ENCODE assay signal across 1 cellular context in the genomic region with DNA sequence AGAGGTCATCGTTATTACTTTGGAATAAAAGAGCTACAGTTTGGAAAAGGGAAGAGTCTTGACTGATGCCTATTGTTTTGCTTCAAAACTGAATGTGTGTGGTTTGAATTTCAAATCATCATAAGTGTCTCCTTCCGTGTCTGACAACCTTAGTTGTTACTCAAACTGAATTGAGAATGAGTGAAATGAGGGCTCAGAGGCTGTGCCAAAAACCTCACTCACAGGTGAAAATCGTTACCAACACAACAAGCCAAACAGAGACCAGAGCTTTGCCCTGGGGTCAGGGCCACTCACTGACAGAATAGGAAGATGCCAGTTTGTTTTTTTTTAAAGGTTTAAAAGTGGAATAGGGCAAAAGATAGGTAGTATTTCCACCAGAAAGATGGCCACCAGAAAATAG.
TF ChIP-seq lines count a peak whose summit lies in the region.

No MANE protein-coding gene starts in this region.

TF ChIP-seq in K562, 482 proteins besides CTCF, POLR2A, EP300 and RAD21:
- TF ChIP-seq SPI1 (IDR thresholded peaks at IDR 0.05; ENCODE audit: borderline replicate concordance, low read depth, low read length): no peak
- TF ChIP-seq, protein P1, sequence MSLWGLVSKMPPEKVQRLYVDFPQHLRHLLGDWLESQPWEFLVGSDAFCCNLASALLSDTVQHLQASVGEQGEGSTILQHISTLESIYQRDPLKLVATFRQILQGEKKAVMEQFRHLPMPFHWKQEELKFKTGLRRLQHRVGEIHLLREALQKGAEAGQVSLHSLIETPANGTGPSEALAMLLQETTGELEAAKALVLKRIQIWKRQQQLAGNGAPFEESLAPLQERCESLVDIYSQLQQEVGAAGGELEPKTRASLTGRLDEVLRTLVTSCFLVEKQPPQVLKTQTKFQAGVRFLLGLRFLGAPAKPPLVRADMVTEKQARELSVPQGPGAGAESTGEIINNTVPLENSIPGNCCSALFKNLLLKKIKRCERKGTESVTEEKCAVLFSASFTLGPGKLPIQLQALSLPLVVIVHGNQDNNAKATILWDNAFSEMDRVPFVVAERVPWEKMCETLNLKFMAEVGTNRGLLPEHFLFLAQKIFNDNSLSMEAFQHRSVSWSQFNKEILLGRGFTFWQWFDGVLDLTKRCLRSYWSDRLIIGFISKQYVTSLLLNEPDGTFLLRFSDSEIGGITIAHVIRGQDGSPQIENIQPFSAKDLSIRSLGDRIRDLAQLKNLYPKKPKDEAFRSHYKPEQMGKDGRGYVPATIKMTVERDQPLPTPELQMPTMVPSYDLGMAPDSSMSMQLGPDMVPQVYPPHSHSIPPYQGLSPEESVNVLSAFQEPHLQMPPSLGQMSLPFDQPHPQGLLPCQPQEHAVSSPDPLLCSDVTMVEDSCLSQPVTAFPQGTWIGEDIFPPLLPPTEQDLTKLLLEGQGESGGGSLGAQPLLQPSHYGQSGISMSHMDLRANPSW (CRISPR knock-in tag; IDR thresholded peaks at IDR 0.05): no peak
- TF ChIP-seq ETV5 (CRISPR knock-in tag; IDR thresholded peaks at IDR 0.05; ENCODE audit: low read depth): no peak
- TF ChIP-seq CSDE1 (IDR thresholded peaks at IDR 0.05): no peak
- no peak for TF ChIP-seq GABPB1 (CRISPR knock-in tag; IDR thresholded peaks at IDR 0.05)
- TF ChIP-seq, protein P2, sequence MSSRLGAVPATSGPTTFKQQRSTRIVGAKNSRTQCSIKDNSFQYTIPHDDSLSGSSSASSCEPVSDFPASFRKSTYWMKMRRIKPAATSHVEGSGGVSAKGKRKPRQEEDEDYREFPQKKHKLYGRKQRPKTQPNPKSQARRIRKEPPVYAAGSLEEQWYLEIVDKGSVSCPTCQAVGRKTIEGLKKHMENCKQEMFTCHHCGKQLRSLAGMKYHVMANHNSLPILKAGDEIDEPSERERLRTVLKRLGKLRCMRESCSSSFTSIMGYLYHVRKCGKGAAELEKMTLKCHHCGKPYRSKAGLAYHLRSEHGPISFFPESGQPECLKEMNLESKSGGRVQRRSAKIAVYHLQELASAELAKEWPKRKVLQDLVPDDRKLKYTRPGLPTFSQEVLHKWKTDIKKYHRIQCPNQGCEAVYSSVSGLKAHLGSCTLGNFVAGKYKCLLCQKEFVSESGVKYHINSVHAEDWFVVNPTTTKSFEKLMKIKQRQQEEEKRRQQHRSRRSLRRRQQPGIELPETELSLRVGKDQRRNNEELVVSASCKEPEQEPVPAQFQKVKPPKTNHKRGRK (tag; IDR thresholded peaks at IDR 0.05): no peak
- TF ChIP-seq PTBP1 (IDR thresholded peaks at IDR 0.05; ENCODE audit: low read depth, low read length): no peak
- no peak for TF ChIP-seq SMC3 (conservative IDR thresholded peaks at IDR 0.05; ENCODE audit: insufficient read depth, low read depth, low read length)
- TF ChIP-seq RBM39 (optimal IDR thresholded peaks at IDR 0.05; ENCODE audit: low read depth, low read length): no peak
- no peak for TF ChIP-seq ZNF282 (CRISPR knock-in tag; IDR thresholded peaks at IDR 0.05)
- no peak for TF ChIP-seq KLF10 (CRISPR knock-in tag; IDR thresholded peaks at IDR 0.05)
TF ChIP-seq in K562: peak in this region for 0.
